ENCODE assay signal across 8 cellular contexts in genomic region chr15:69160976-69161877, GRCh38. TPM values are rescaled to one million over a fixed set of nuclear protein-coding genes. Genes with fewer than 3 reads are reported as not detected.
DNase-seq lines count a peak whose midpoint lies in the region; ATAC-seq, FAIRE-seq and TF ChIP-seq lines count a peak whose summit lies in the region.

No MANE protein-coding gene starts in this region.

- DNase-seq in ELF-1 (ENCODE audit: low read depth, low spot score) (peak; percentile 60), LNCaP clone FGC (ENCODE audit: low read depth) (no peak), dorsolateral prefrontal cortex (peak; percentile 56 to 79 (median 75)), HepG2 (ENCODE audit: low spot score) (peak; percentile 30), MV-4-11 (lab: John Stamatoyannopoulos, UW) (no peak)
- DNase-seq in activated CD4-positive, alpha-beta T cell treated with anti-CD3 and anti-CD28 coated beads, Interleukin-2, amount 10 ng/mL, durations not matched to agents 24 days and 14 days, result peak; percentile 73
- DNase-seq in stimulated activated CD4-positive, alpha-beta T cell treated with anti-CD3 and anti-CD28 coated beads, Interleukin-4, amount 100 ng/mL, for 24 hours, result peak; percentile 15

- TF ChIP-seq EP300 in HepG2 (IDR thresholded peaks at IDR 0.05; ENCODE audit: low read depth in 2 of 2, low read length in 2 of 2), result no peak
- TF ChIP-seq EP300 in HepG2 (CRISPR knock-in tag; IDR thresholded peaks at IDR 0.05; ENCODE audit: borderline replicate concordance), result no peak

- H3K36me3 ChIP-seq in HepG2 (replicated peaks in 1 of 2; ENCODE audit: control insufficient read depth in 1 of 2, insufficient read depth in 2 of 2, low read length in 2 of 2), result no peaks in the 10 kb centered on the region

- WGBS in HepG2 (ENCODE audit: low lambda C conversion rate), result 0% methylated on average over 16 of the region's 57 CpGs

- intact Hi-C loops in activated CD4-positive, alpha-beta T cell treated with anti-CD3 and anti-CD28 coated beads, Interleukin-2, amount 10 ng/mL, durations not matched to agents 24 days and 14 days (cut with micrococcal nuclease), result loop anchor here (5.0 to 10.0 kb wide), 2 partner anchors 251 to 934 kb away; partner anchors contain the start of genes KIF23 and TLE3
- intact Hi-C loops in dorsolateral prefrontal cortex (cut with DNase I), result loop anchor here in 1 of 2 donors (2.0 to 5.0 kb wide), 3 partner anchors 104 to 292 kb away; partner anchors contain the start of gene RPLP1
- intact Hi-C loops in HepG2 (cut with micrococcal nuclease; ENCODE audit: unreplicated experiment), result loop anchor here (1.0 to 10.0 kb wide), 5 partner anchors 64 to 234 kb away; no protein-coding TSS in a partner anchor

- TF ChIP-seq RAD21 in HepG2 (CRISPR knock-in tag; IDR thresholded peaks at IDR 0.05), result no peak

- H3K9me3 ChIP-seq in HepG2 (ENCODE audit: low read length), result no peaks in the 10 kb centered on the region

- peak overlapping the region; percentile 72 for H3K4me3 ChIP-seq in LNCaP clone FGC (ENCODE audit: low read depth, low read length)
- peak overlapping the region; percentile 57 to 96 (median 85) for H3K4me3 ChIP-seq in dorsolateral prefrontal cortex
- peak overlapping the region; percentile 93 to 97 (median 94) for H3K4me3 ChIP-seq in HepG2 (replicated peaks in 1 of 3; ENCODE audit: insufficient read depth in 1 of 3, low read depth in 2 of 3, low read length in 3 of 3)

- H3K36me3 Mint-ChIP-seq in activated CD4-positive, alpha-beta T cell treated with anti-CD3 and anti-CD28 coated beads, Interleukin-2, amount 10 ng/mL, durations not matched to agents 24 days and 14 days (ENCODE audit: low read depth), result no peaks in the 10 kb centered on the region

- H3K27me3 Mint-ChIP-seq in activated CD4-positive, alpha-beta T cell treated with anti-CD3 and anti-CD28 coated beads, Interleukin-2, amount 10 ng/mL, durations not matched to agents 24 days and 14 days, result peaks cover 48% of the 10 kb centered on the region

- H3K27me3 ChIP-seq in dorsolateral prefrontal cortex (no peaks in the 10 kb centered on the region), HepG2 (ENCODE audit: control insufficient read depth in 1 of 2, insufficient read depth in 2 of 2, low read length in 2 of 2) (peaks cover 0 to 3% of the 10 kb centered on the region in 2 experiments; a peak in 3 of 5 replicates)

- H4K20me1 ChIP-seq in HepG2 (ENCODE audit: insufficient read depth, low read length), result no peaks in the 10 kb centered on the region

- CTCF ChIA-PET in HepG2 (lab: Yijun Ruan, JAX; ENCODE audit: low intra/inter-chr PET ratio, low total read pairs), result no interaction called here

- H2AFZ ChIP-seq in HepG2 (ENCODE audit: low read length), result no peak overlapping the region

- peak overlapping the region; percentile 93 for H3K9ac ChIP-seq in HepG2 (ENCODE audit: insufficient read depth, low read depth, low read length)

- peaks cover 20% of the 10 kb centered on the region for H3K4me1 Mint-ChIP-seq in activated CD4-positive, alpha-beta T cell treated with anti-CD3 and anti-CD28 coated beads, Interleukin-2, amount 10 ng/mL, durations not matched to agents 24 days and 14 days

- peak overlapping the region; percentile 77 for H3K27ac Mint-ChIP-seq in activated CD4-positive, alpha-beta T cell treated with anti-CD3 and anti-CD28 coated beads, Interleukin-2, amount 10 ng/mL, durations not matched to agents 24 days and 14 days

- H3K4me2 ChIP-seq in HepG2 (ENCODE audit: low read depth, low read length), result peak overlapping the region; percentile 88

- peak overlapping the region; percentile 95 for H3K4me3 Mint-ChIP-seq in activated CD4-positive, alpha-beta T cell treated with anti-CD3 and anti-CD28 coated beads, Interleukin-2, amount 10 ng/mL, durations not matched to agents 24 days and 14 days

- in situ Hi-C loops in HepG2 (cut with HindIII; ENCODE audit: extremely low pct_ligation_motif_present, low pct_unique_long_range_greater_than_20kb), result loop anchor here (5.0 kb wide), 2 partner anchors 61 to 104 kb away; no protein-coding TSS in a partner anchor

- no peaks in the 10 kb centered on the region for H3K9me3 Mint-ChIP-seq in activated CD4-positive, alpha-beta T cell treated with anti-CD3 and anti-CD28 coated beads, Interleukin-2, amount 10 ng/mL, durations not matched to agents 24 days and 14 days

- no TSS peak for BruUV-seq in HepG2 (replicated peaks; lab: Mats Ljungman, UMichigan)

- peaks cover 37% of the 10 kb centered on the region for H3K4me1 ChIP-seq in HepG2 (ENCODE audit: insufficient read depth, low read length)

- peaks cover 41% of the 10 kb centered on the region for H3K79me2 ChIP-seq in HepG2 (ENCODE audit: insufficient read depth, low read length)

- TF ChIP-seq CTCF in LNCaP clone FGC (IDR thresholded peaks at IDR 0.05; ENCODE audit: control insufficient read depth, extremely low read depth, insufficient read depth) (no peak), dorsolateral prefrontal cortex (IDR thresholded peaks at IDR 0.05 in 54 of 56, conservative IDR thresholded peaks at IDR 0.05 in 2 of 56; ENCODE audit: low read depth in 1 of 56, partially characterized antibody in 56 of 56) (peak in 52 of 56 donors; percentile 20 to 66 (median 46)), HepG2 (CRISPR knock-in tag; IDR thresholded peaks at IDR 0.05) (peak; percentile 74)

- ATAC-seq in HepG2, result peak; percentile 53
- ATAC-seq in GM18909 (IDR thresholded peaks at IDR 0.05; ENCODE audit: poor library complexity, unreplicated experiment), result no peak

- POLR2A ChIA-PET in HepG2 (lab: Yijun Ruan, JAX), result interaction anchor here (1.0 to 3.6 kb wide), 10 partner anchors 8 to 301 kb away, joined by 3 to 29 read pairs (median 4); partner anchors contain the start of gene RPLP1

- H3K27ac ChIP-seq in dorsolateral prefrontal cortex (peak overlapping the region in 57 of 59 donors; percentile 7 to 98 (median 93)), HepG2 (ENCODE audit: extremely low read length, insufficient read depth, low read length) (peak overlapping the region; percentile 81)

- FAIRE-seq in HepG2 (lab: Jason Lieb, UNC), result peak; percentile 48

- TF ChIP-seq POLR2A in HepG2 (IDR thresholded peaks at IDR 0.05; ENCODE audit: insufficient read depth in 1 of 2, low read depth in 2 of 2, low read length in 2 of 2), result no peak

TF ChIP-seq in HepG2, 621 proteins besides CTCF, POLR2A, EP300 and RAD21 (continues in another document):
- TF ChIP-seq ZNF282 (IDR thresholded peaks at IDR 0.05; ENCODE audit: partially characterized antibody) (no peak), NCOA2 (CRISPR knock-in tag; IDR thresholded peaks at IDR 0.05) (no peak), SETDB1 (CRISPR knock-in tag; IDR thresholded peaks at IDR 0.05; ENCODE audit: borderline replicate concordance) (no peak), CENPT (CRISPR knock-in tag; IDR thresholded peaks at IDR 0.05; ENCODE audit: low read depth) (no peak), ZXDC (CRISPR knock-in tag; IDR thresholded peaks at IDR 0.05) (no peak), CCAR2 (optimal IDR thresholded peaks at IDR 0.05; ENCODE audit: low read depth, low read length) (no peak)

RNA-seq across cellular contexts. Expression of gene GLCE, which starts 0.8 kb away (rescaled TPM):
- 2.5 and 3.8 TPM in 2 replicates for total RNA-seq in activated CD4-positive, alpha-beta T cell treated with anti-CD3 and anti-CD28 coated beads, Interleukin-2, amount 10 ng/mL, durations not matched to agents 24 days and 14 days
- 10 to 100 TPM; 10.7 to 33.2 (median 23.6) TPM for total RNA-seq in dorsolateral prefrontal cortex
- total RNA-seq in HepG2 (2016; rRNA removed; fragmentation: Illumina TruSeq; extraction: Trizol), result 11.0 and 12.9 TPM in 2 replicates
- total RNA-seq in HepG2 (2016; cell fraction: cytosol; rRNA removed; fragmentation: Illumina TruSeq; extraction: Trizol; ENCODE audit: low read depth), result 7.1 and 9.3 TPM in 2 replicates
- 10.3 and 12.5 TPM in 2 replicates for total RNA-seq in HepG2 (2016; cell fraction: insoluble cytoplasmic fraction; rRNA removed; fragmentation: Illumina TruSeq; extraction: Trizol)
- total RNA-seq in HepG2 (2016; cell fraction: membrane; rRNA removed; fragmentation: Illumina TruSeq; extraction: Trizol), result 8.0 and 10.0 TPM in 2 replicates
- 14.9 and 15.9 TPM in 2 replicates for total RNA-seq in HepG2 (2016; cell fraction: nucleus; rRNA removed; fragmentation: Illumina TruSeq; extraction: Trizol)
- polyA plus RNA-seq in HepG2 (2011; rRNA removed), result 21.4 and 23.4 TPM in 2 replicates
- polyA plus RNA-seq in HepG2 (2011; cell fraction: cytosol; rRNA removed), result 10.4 and 19.7 TPM in 2 replicates
- 10.7 and 13.6 TPM in 2 replicates for polyA plus RNA-seq in HepG2 (2011; cell fraction: nucleus; rRNA removed)
- 13.7 TPM in 2 replicates for polyA plus RNA-seq in HepG2 (2012)
- polyA plus RNA-seq in HepG2 (2016; cell fraction: cytosol; fragmentation: Illumina TruSeq; extraction: Trizol; ENCODE audit: low read depth), result 3.3 and 5.1 TPM in 2 replicates
- 9.0 and 10.0 TPM in 2 replicates for polyA plus RNA-seq in HepG2 (2016; cell fraction: insoluble cytoplasmic fraction; fragmentation: Illumina TruSeq; extraction: Trizol; ENCODE audit: low read depth)
- 3.6 and 6.6 TPM in 2 replicates for polyA plus RNA-seq in HepG2 (2016; cell fraction: membrane; fragmentation: Illumina TruSeq; extraction: Trizol; ENCODE audit: low read depth)
- 14.1 and 14.8 TPM in 2 replicates for polyA plus RNA-seq in HepG2 (2016; cell fraction: nucleus; fragmentation: Illumina TruSeq; extraction: Trizol; ENCODE audit: insufficient read depth, low read depth)
- polyA minus RNA-seq in HepG2 (2011; rRNA and poly(A)+ RNA removed; ENCODE audit: low replicate concordance), result 10.1 and 13.0 TPM in 2 replicates
- 25.0 and 28.1 TPM in 2 replicates for polyA minus RNA-seq in HepG2 (2011; cell fraction: cytosol; rRNA and poly(A)+ RNA removed)
- polyA minus RNA-seq in HepG2 (2011; cell fraction: nucleus; rRNA and poly(A)+ RNA removed), result 38.9 and 47.0 TPM in 2 replicates

Comparison
In these comparisons a context has a peak if more than half of its experiments do, and no peak if none do; other contexts are left out.
1. DNase-seq: peak in ELF-1 (single experiment), activated CD4-positive, alpha-beta T cell treated with anti-CD3 and anti-CD28 coated beads, Interleukin-2, amount 10 ng/mL, durations not matched to agents 24 days and 14 days (single experiment), dorsolateral prefrontal cortex (10 of 10), HepG2 (single experiment) and stimulated activated CD4-positive, alpha-beta T cell treated with anti-CD3 and anti-CD28 coated beads, Interleukin-4, amount 100 ng/mL, for 24 hours (single experiment); none in LNCaP clone FGC (single experiment) and MV-4-11 (single experiment).
2. Peak in every context shown above with its lines, with median percentiles within 50 percentile points of each other: H3K4me3 ChIP-seq.